Comparison of ENCODE assay signal across 8 cellular contexts in the genomic region with DNA sequence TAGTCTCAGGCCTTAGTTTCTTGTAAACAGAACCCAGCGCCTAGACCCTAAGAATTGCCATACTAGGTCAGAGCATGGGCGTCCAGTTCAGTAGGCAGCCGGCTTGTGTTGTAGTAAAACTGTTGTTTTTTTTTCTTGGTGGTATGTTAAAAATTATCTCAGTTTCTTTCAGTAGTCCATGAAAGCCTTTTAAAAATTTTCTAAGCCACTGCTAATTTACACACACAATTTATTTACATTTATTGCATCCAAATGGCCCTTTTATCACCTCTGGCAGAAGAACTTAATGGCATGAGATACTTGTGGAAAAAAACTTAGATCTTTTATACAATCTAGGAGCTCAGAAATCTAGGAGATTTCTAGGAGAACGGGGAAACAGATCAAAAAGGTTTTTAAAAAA. TPM values are rescaled to one million over a fixed set of nuclear protein-coding genes. Genes with fewer than 3 reads are reported as not detected.
DNase-seq lines count a peak whose midpoint lies in the region; ATAC-seq and TF ChIP-seq lines count a peak whose summit lies in the region.

No MANE protein-coding gene starts in this region.

- POLR2A ChIA-PET in PC-3 (lab: Charles Lee; ENCODE audit: unreplicated experiment) = no interaction called here

- H3K9me2 ChIP-seq in PC-3 (replicated peaks; ENCODE audit: low read length) = no peaks in the 10 kb centered on the region

- H3K4me3 ChIP-seq in PC-3 (ENCODE audit: low read length) = peak overlapping the region; percentile 82

- H3K4me2 ChIP-seq in PC-3 (ENCODE audit: low read length) = peak overlapping the region; percentile 93

- H3K4me3 Mint-ChIP-seq in CD14-positive monocyte (peak overlapping the region; percentile 78 to 89), endothelial cell (ENCODE audit: unreplicated experiment) (peak overlapping the region; percentile 94), neural crest cell (peak overlapping the region; percentile 92)

- H3K27ac Mint-ChIP-seq in CD14-positive monocyte (no peak overlapping the region), endothelial cell (ENCODE audit: unreplicated experiment) (peak overlapping the region; percentile 87), neural crest cell (ENCODE audit: unreplicated experiment) (peak overlapping the region; percentile 85)

- CTCF ChIA-PET in PC-3 (lab: Charles Lee) = interaction anchor here (0.8 kb wide), 1 partner anchor 76 kb away, joined by 3 read pairs; no protein-coding TSS in a partner anchor

- peak overlapping the region; percentile 74 for H3K9ac ChIP-seq in PC-3 (ENCODE audit: low read length)

- H4K20me1 ChIP-seq in PC-3 (ENCODE audit: low read length) = no peaks in the 10 kb centered on the region

- H3K79me2 ChIP-seq in PC-3 (ENCODE audit: low read length) = peaks cover 58% of the 10 kb centered on the region

- H3K36me3 ChIP-seq in PC-3 (ENCODE audit: low read depth, low read length) = no peaks in the 10 kb centered on the region

- ATAC-seq in PC-3 = no peak

- H3K27me3 Mint-ChIP-seq in CD14-positive monocyte (ENCODE audit: low read depth in 3 of 3) (peaks cover 20 to 32% (median 21%) of the 10 kb centered on the region in 3 donors), endothelial cell (ENCODE audit: unreplicated experiment) (peaks cover 10% of the 10 kb centered on the region), neural crest cell (ENCODE audit: low read depth) (no peaks in the 10 kb centered on the region)

- peaks cover 0 to 3% of the 10 kb centered on the region in 2 donors for H3K36me3 Mint-ChIP-seq in CD14-positive monocyte
- H3K36me3 Mint-ChIP-seq in endothelial cell (ENCODE audit: low read depth, unreplicated experiment) = peaks cover 14% of the 10 kb centered on the region
- peaks cover 6% of the 10 kb centered on the region for H3K36me3 Mint-ChIP-seq in neural crest cell (ENCODE audit: low read depth)

- no peaks in the 10 kb centered on the region for H3K9me3 ChIP-seq in PC-3 (ENCODE audit: low read length)

- H2AFZ ChIP-seq in PC-3 (ENCODE audit: low read length) = peak overlapping the region; percentile 80; the same call in 1 of the 2 replicates

- TSS peak; percentile 54 for BruUV-seq in PC-3 (replicated peaks; lab: Mats Ljungman, UMichigan)

- DNase-seq in CD14-positive monocyte (ENCODE audit: low spot score) = no peak
- DNase-seq in PC-3 = no peak
- no peak for DNase-seq in endothelial cell (ENCODE audit: low spot score)
- DNase-seq in neural crest cell (ENCODE audit: low read depth, low spot score) = no peak
- DNase-seq in medulla oblongata (ENCODE audit: extremely low spot score) = no peak
- DNase-seq in NCI-H2081 (lab: John Stamatoyannopoulos, UW) = no peak
- DNase-seq in NCI-H2196 (lab: John Stamatoyannopoulos, UW; ENCODE audit: unreplicated experiment) = no peak
- no peak for DNase-seq in HuH-7 (ENCODE audit: low spot score)

- no peaks in the 10 kb centered on the region for H3F3A ChIP-seq in PC-3 (ENCODE audit: low read length, unreplicated experiment)

- H3K4me1 Mint-ChIP-seq in CD14-positive monocyte (peaks cover 12% of the 10 kb centered on the region), endothelial cell (ENCODE audit: unreplicated experiment) (peaks cover 32% of the 10 kb centered on the region), neural crest cell (peaks cover 39% of the 10 kb centered on the region)

- peaks cover 40% of the 10 kb centered on the region for H3K4me1 ChIP-seq in PC-3 (ENCODE audit: insufficient read depth, low read length)

- no peaks in the 10 kb centered on the region for H3K27me3 ChIP-seq in PC-3 (ENCODE audit: low read length)

- intact Hi-C loops in CD14-positive monocyte (cut with micrococcal nuclease) (no loop called here), PC-3 (cut with micrococcal nuclease) (loop anchor here (1.0 to 5.0 kb wide), 2 partner anchors 50 to 75 kb away; no protein-coding TSS in a partner anchor)

- peaks cover 0 to 7% (median 3%) of the 10 kb centered on the region in 7 donors for H3K9me3 Mint-ChIP-seq in CD14-positive monocyte
- H3K9me3 Mint-ChIP-seq in endothelial cell (ENCODE audit: unreplicated experiment) = no peaks in the 10 kb centered on the region
- peaks cover 10% of the 10 kb centered on the region for H3K9me3 Mint-ChIP-seq in neural crest cell

- no peak for TF ChIP-seq CTCF in CD14-positive monocyte (IDR thresholded peaks at IDR 0.05)
- no peak for TF ChIP-seq CTCF in PC-3 (conservative IDR thresholded peaks at IDR 0.05; ENCODE audit: low read depth, low read length)
- TF ChIP-seq CTCF in endothelial cell (IDR thresholded peaks at IDR 0.05; ENCODE audit: unreplicated experiment) = no peak
- TF ChIP-seq CTCF in neural crest cell (conservative IDR thresholded peaks at IDR 0.05) = no peak

- 0 out of 2 replicates have a peak overlapping the region, but pooled peaks have one; percentile 2 for H3K27ac ChIP-seq in PC-3 (ENCODE audit: low read length)

RNA-seq across cellular contexts. Expression of gene PPP2R3A, which starts 1.3 kb away (rescaled TPM):
- under 1 TPM; 0.09 to 0.10 TPM for polyA plus RNA-seq in CD14-positive monocyte
- total RNA-seq in PC-3 (2014; rRNA removed) = 9.4 and 12.3 TPM in 2 replicates
- 19.3 TPM for total RNA-seq in endothelial cell (ENCODE audit: unreplicated experiment)
- total RNA-seq in neural crest cell = 16.4 and 17.1 TPM in 2 replicates

Comparison
In these comparisons a context has a peak if more than half of its experiments do, and no peak if none do; other contexts are left out.
1. H3K27ac Mint-ChIP-seq: peak in endothelial cell (single experiment) and neural crest cell (single experiment); none in CD14-positive monocyte (0 of 7).
2. Peak in every context shown above with its lines, with median percentiles within 50 percentile points of each other: H3K4me3 Mint-ChIP-seq.